ENCODE assay signal across 1 cellular context in genomic region chr6:116461563-116462507, GRCh38.
TF ChIP-seq lines count a peak whose summit lies in the region.

No MANE protein-coding gene starts in this region.

TF ChIP-seq in liver, 16 proteins besides CTCF, POLR2A, EP300 and RAD21 (continued from another document):
- TF ChIP-seq REST (IDR thresholded peaks at IDR 0.05) (no peak), SP1 (IDR thresholded peaks at IDR 0.05) (no peak), GABPA (IDR thresholded peaks at IDR 0.05 in 1 of 2, conservative IDR thresholded peaks at IDR 0.05 in 1 of 2) (no peak), FOXA1 (IDR thresholded peaks at IDR 0.05) (no peak), FOXA2 (IDR thresholded peaks at IDR 0.05) (no peak)
TF ChIP-seq in liver: peak in this region for 0.
